Comparison of ENCODE assay signal across 12 cellular contexts in genomic region chr12:15631007-15631715, GRCh38.
DNase-seq lines count a peak whose midpoint lies in the region; ATAC-seq, FAIRE-seq and TF ChIP-seq lines count a peak whose summit lies in the region.
"Had no signal": no experiment of that assay in that cellular context is flagged by ENCODE, and none has a peak within 500 bp of the region (broad histone marks: within the 10 kb centered on the region; RNA-seq: fewer than 3 reads in every experiment).

No MANE protein-coding gene starts in this region.

- no peak for DNase-seq in H54 (ENCODE audit: insufficient read length, low spot score)
- DNase-seq in PC-3: no peak
- no peak for DNase-seq in smooth muscle cell (lab: John Stamatoyannopoulos, UW; ENCODE audit: unreplicated experiment)
- no peak for DNase-seq in NCI-H128 (lab: John Stamatoyannopoulos, UW; ENCODE audit: unreplicated experiment)
- no peak for DNase-seq in stimulated activated CD4-positive, alpha-beta T cell treated with anti-CD3 and anti-CD28 coated beads, Interleukin-1b, Interleukin-23, amount 100 ng/mL, for 48 hours
- DNase-seq: activated naive CD4-positive, alpha-beta T cell treated with anti-CD3 and anti-CD28 coated beads, Interleukin-2, amount 50 U/mL, for 16 hours; GF-D8; NCI-H446 had no signal

- H3K4me3 ChIP-seq in PC-3 (ENCODE audit: low read length) (no peak overlapping the region), gastroesophageal sphincter (no peak overlapping the region), smooth muscle cell (no peak overlapping the region)

- TF ChIP-seq EP300 in gastroesophageal sphincter (IDR thresholded peaks at IDR 0.05): no peak

- no peak overlapping the region for H2AFZ ChIP-seq in PC-3 (ENCODE audit: low read length)
- H2AFZ ChIP-seq in smooth muscle cell (ENCODE audit: low read depth): no peak overlapping the region

- H3K36me3 ChIP-seq in PC-3 (ENCODE audit: low read depth, low read length): 0 out of 2 replicates have a peak, but pooled peaks cover 4% of the 10 kb centered on the region
- peaks cover 0 to 9% of the 10 kb centered on the region in 2 donors for H3K36me3 ChIP-seq in gastroesophageal sphincter
- H3K36me3 ChIP-seq in smooth muscle cell (ENCODE audit: low read depth): no peaks in the 10 kb centered on the region

- no peak for TF ChIP-seq CTCF in PC-3 (conservative IDR thresholded peaks at IDR 0.05; ENCODE audit: low read depth, low read length)
- TF ChIP-seq CTCF in gastroesophageal sphincter (IDR thresholded peaks at IDR 0.05): no peak
- TF ChIP-seq CTCF in smooth muscle cell (IDR thresholded peaks at IDR 0.05; ENCODE audit: borderline replicate concordance, insufficient read depth, poor library complexity, severe bottlenecking): no peak

- H3K9me3 ChIP-seq in PC-3 (ENCODE audit: low read length) (no peaks in the 10 kb centered on the region), gastroesophageal sphincter (no peaks in the 10 kb centered on the region), smooth muscle cell (replicated peaks; ENCODE audit: low read depth) (no peaks in the 10 kb centered on the region)

- no peak overlapping the region for H3K4me2 ChIP-seq in PC-3 (ENCODE audit: low read length)
- H3K4me2 ChIP-seq in smooth muscle cell: no peak overlapping the region

- H3K4me1 ChIP-seq in PC-3 (ENCODE audit: insufficient read depth, low read length) (peaks cover 61% of the 10 kb centered on the region), gastroesophageal sphincter (peaks cover 19 to 42% (median 23%) of the 10 kb centered on the region in 3 donors), smooth muscle cell (ENCODE audit: low read depth) (peaks cover 37% of the 10 kb centered on the region)

- TF ChIP-seq POLR2A in H54 (IDR thresholded peaks at IDR 0.05; ENCODE audit: low read depth, low read length) (no peak), gastroesophageal sphincter (IDR thresholded peaks at IDR 0.05) (no peak)

- FAIRE-seq in H54 (lab: Jason Lieb, UNC): peak; percentile 20

- no peaks in the 10 kb centered on the region for H4K20me1 ChIP-seq in PC-3 (ENCODE audit: low read length)
- no peaks in the 10 kb centered on the region for H4K20me1 ChIP-seq in smooth muscle cell (ENCODE audit: low read depth)

- H3K9ac ChIP-seq in PC-3 (ENCODE audit: low read length) (peak overlapping the region; percentile 99), smooth muscle cell (ENCODE audit: low read depth) (no peak overlapping the region)

- CTCF ChIA-PET in PC-3 (lab: Charles Lee): no interaction called here

- no peaks in the 10 kb centered on the region for H3K27me3 ChIP-seq in PC-3 (ENCODE audit: low read length)
- no peaks in the 10 kb centered on the region for H3K27me3 ChIP-seq in gastroesophageal sphincter
- no peaks in the 10 kb centered on the region for H3K27me3 ChIP-seq in smooth muscle cell (ENCODE audit: low read depth)

- no TSS peak for BruUV-seq in PC-3 (replicated peaks; lab: Mats Ljungman, UMichigan)

- H3K79me2 ChIP-seq in PC-3 (ENCODE audit: low read length) (no peaks in the 10 kb centered on the region), smooth muscle cell (ENCODE audit: low read depth) (no peaks in the 10 kb centered on the region)

- POLR2A ChIA-PET in PC-3 (lab: Charles Lee; ENCODE audit: unreplicated experiment): no interaction called here

- no peaks in the 10 kb centered on the region for H3K9me2 ChIP-seq in PC-3 (replicated peaks; ENCODE audit: low read length)

- ATAC-seq in PC-3 (no peak), gastroesophageal sphincter (no peak), HG02759 (IDR thresholded peaks at IDR 0.05; ENCODE audit: unreplicated experiment) (no peak), GM19452 (IDR thresholded peaks at IDR 0.05; ENCODE audit: unreplicated experiment) (no peak)

- intact Hi-C loops in PC-3 (cut with micrococcal nuclease): no loop called here

- H3K27ac ChIP-seq in PC-3 (ENCODE audit: low read length): peak overlapping the region; percentile 100
- peak overlapping the region in 3 of 4 donors; percentile 79 to 86 (median 85) for H3K27ac ChIP-seq in gastroesophageal sphincter
- H3K27ac ChIP-seq in smooth muscle cell (ENCODE audit: low read depth): peak overlapping the region; percentile 95
- H3K27ac ChIP-seq: RWPE1 had no signal

- H3F3A ChIP-seq in PC-3 (ENCODE audit: low read length, unreplicated experiment): peaks cover 4% of the 10 kb centered on the region
- peaks cover 16% of the 10 kb centered on the region for H3F3A ChIP-seq in smooth muscle cell (ENCODE audit: low read depth)

- WGBS in gastroesophageal sphincter (ENCODE audit: low coverage in 1 of 2), 2 donors: 60 to 84% methylated on average over 6 of the region's 6 CpGs
- WGBS in smooth muscle cell (ENCODE audit: low lambda C conversion rate): 79% methylated on average over 6 of the region's 6 CpGs
